Comparison of ENCODE assay signal across 12 cellular contexts in the genomic region with DNA sequence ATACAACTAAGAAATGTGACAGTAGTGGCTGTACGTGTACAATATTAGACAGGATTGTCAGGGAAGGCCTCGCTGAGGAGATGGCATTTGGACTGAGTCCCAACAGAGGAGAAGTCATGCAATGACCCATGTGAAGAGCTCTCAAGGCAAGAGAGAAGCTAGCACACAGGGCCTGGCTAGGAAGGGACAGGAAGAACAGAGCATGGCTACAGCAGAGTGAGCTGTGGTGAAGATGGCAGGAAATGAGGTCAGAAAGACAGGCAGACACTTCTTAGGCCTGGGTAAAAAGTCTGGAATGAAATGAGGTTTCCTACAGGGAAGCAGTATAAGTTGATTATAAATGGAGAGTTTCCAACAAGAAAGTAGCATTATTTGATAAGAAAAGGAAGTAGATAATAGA. TPM values are rescaled to one million over a fixed set of nuclear protein-coding genes. Genes with fewer than 3 reads are reported as not detected.
DNase-seq lines count a peak whose midpoint lies in the region; ATAC-seq and TF ChIP-seq lines count a peak whose summit lies in the region.
"Had no signal": no experiment of that assay in that cellular context is flagged by ENCODE, and none has a peak within 500 bp of the region (broad histone marks: within the 10 kb centered on the region; RNA-seq: fewer than 3 reads in every experiment).

No MANE protein-coding gene starts in this region.

- H3K27me3 ChIP-seq in brain microvascular endothelial cell (replicated peaks): no peaks in the 10 kb centered on the region
- no peaks in the 10 kb centered on the region for H3K27me3 ChIP-seq in skeletal muscle satellite cell (ENCODE audit: control insufficient read depth, insufficient read depth, low read length)
- H3K27me3 ChIP-seq: gastrocnemius medialis had no signal

- H3K4me3 Mint-ChIP-seq in activated T-cell treated with anti-CD3 and anti-CD28 coated beads, Interleukin-2, amount 50 U/mL, for 24 hours: no peak overlapping the region
- H3K4me3 Mint-ChIP-seq in activated T-cell treated with anti-CD3 and anti-CD28 coated beads, Interleukin-2, amount 50 U/mL, for 4 hours: no peak overlapping the region
- H3K4me3 Mint-ChIP-seq: B cell; stimulated activated naive B cell treated with anti-CD40 and anti-IgM and Interleukin-4, amounts not matched to agents 10 μg/mL and 1 μg/mL and 100 μg/mL, for 72 hours had no signal

- H3K36me3 Mint-ChIP-seq in activated T-cell treated with anti-CD3 and anti-CD28 coated beads, Interleukin-2, amount 50 U/mL, for 24 hours (ENCODE audit: low read depth): peaks cover 1% of the 10 kb centered on the region
- peaks cover 5% of the 10 kb centered on the region for H3K36me3 Mint-ChIP-seq in activated T-cell treated with anti-CD3 and anti-CD28 coated beads, Interleukin-2, amount 50 U/mL, for 4 hours (ENCODE audit: insufficient read depth)

- no peaks in the 10 kb centered on the region for H3K9me3 ChIP-seq in skeletal muscle satellite cell (replicated peaks; ENCODE audit: low read length)
- H3K9me3 ChIP-seq: gastrocnemius medialis had no signal

- no peaks in the 10 kb centered on the region for H3K9me3 Mint-ChIP-seq in activated T-cell treated with anti-CD3 and anti-CD28 coated beads, Interleukin-2, amount 50 U/mL, for 24 hours
- no peaks in the 10 kb centered on the region for H3K9me3 Mint-ChIP-seq in activated T-cell treated with anti-CD3 and anti-CD28 coated beads, Interleukin-2, amount 50 U/mL, for 4 hours
- H3K9me3 Mint-ChIP-seq: stimulated activated naive B cell treated with anti-CD40 and anti-IgM and Interleukin-4, amounts not matched to agents 10 μg/mL and 1 μg/mL and 100 μg/mL, for 72 hours had no signal

- in situ Hi-C loops in brain microvascular endothelial cell (cut with HindIII; ENCODE audit: low pct_ligation_motif_present, low sequenced_read_pairs): no loop called here

- H3K4me2 ChIP-seq in skeletal muscle satellite cell (ENCODE audit: low read length): no peak overlapping the region

- no peak for DNase-seq in activated T-cell treated with anti-CD3 and anti-CD28 coated beads, Interleukin-2, amount 50 U/mL, for 24 hours
- DNase-seq in activated T-cell treated with anti-CD3 and anti-CD28 coated beads, Interleukin-2, amount 50 U/mL, for 4 hours: no peak
- DNase-seq in LHCN-M2 (ENCODE audit: low read depth) (peak; percentile 50), brain microvascular endothelial cell (no peak), lower leg skin (ENCODE audit: low spot score in 2 of 2) (no peak), NCI-H748 treated with DMSO at 0.1 percent for 48 hours (lab: John Stamatoyannopoulos, UW) (no peak)
- no peak for DNase-seq in activated T-cell treated with anti-CD3 and anti-CD28 coated beads, Interleukin-2, amount 50 U/mL, for 1 hour
- DNase-seq: gastrocnemius medialis; nucleus accumbens; stimulated activated naive B cell treated with anti-CD40 and anti-IgM and Interleukin-4, amounts not matched to agents 10 μg/mL and 1 μg/mL and 100 μg/mL, for 72 hours had no signal

- H3K9ac ChIP-seq in skeletal muscle satellite cell (ENCODE audit: low read depth, low read length): peak overlapping the region; percentile 68

- peak overlapping the region; percentile 31 for H3K27ac ChIP-seq in brain microvascular endothelial cell
- H3K27ac ChIP-seq: gastrocnemius medialis had no signal

- H3K4me1 Mint-ChIP-seq in activated T-cell treated with anti-CD3 and anti-CD28 coated beads, Interleukin-2, amount 50 U/mL, for 24 hours (ENCODE audit: low read depth): peaks cover 34% of the 10 kb centered on the region
- peaks cover 21% of the 10 kb centered on the region for H3K4me1 Mint-ChIP-seq in activated T-cell treated with anti-CD3 and anti-CD28 coated beads, Interleukin-2, amount 50 U/mL, for 4 hours (ENCODE audit: low read depth)

- H3K4me3 ChIP-seq in brain microvascular endothelial cell (ENCODE audit: low read depth, low read length): no peak overlapping the region
- no peak overlapping the region for H3K4me3 ChIP-seq in skeletal muscle satellite cell (ENCODE audit: low read length)
- H3K4me3 ChIP-seq in lower leg skin (ENCODE audit: low read depth, poor library complexity, severe bottlenecking): no peak overlapping the region
- H3K4me3 ChIP-seq: gastrocnemius medialis had no signal

- H3K27ac Mint-ChIP-seq in activated T-cell treated with anti-CD3 and anti-CD28 coated beads, Interleukin-2, amount 50 U/mL, for 24 hours: peak overlapping the region; percentile 67
- H3K27ac Mint-ChIP-seq: B cell had no signal

- TF ChIP-seq CTCF in brain microvascular endothelial cell (IDR thresholded peaks at IDR 0.05; ENCODE audit: low read depth, low read length, missing control alignments) (no peak), lower leg skin (IDR thresholded peaks at IDR 0.05) (no peak)

- peaks cover 73% of the 10 kb centered on the region for H3K4me1 ChIP-seq in skeletal muscle satellite cell (ENCODE audit: control insufficient read depth, insufficient read depth, low read length)
- H3K4me1 ChIP-seq: gastrocnemius medialis had no signal

- no peaks in the 10 kb centered on the region for H3K27me3 Mint-ChIP-seq in activated T-cell treated with anti-CD3 and anti-CD28 coated beads, Interleukin-2, amount 50 U/mL, for 24 hours
- no peaks in the 10 kb centered on the region for H3K27me3 Mint-ChIP-seq in activated T-cell treated with anti-CD3 and anti-CD28 coated beads, Interleukin-2, amount 50 U/mL, for 4 hours (ENCODE audit: low read depth)
- H3K27me3 Mint-ChIP-seq: B cell; stimulated activated naive B cell treated with anti-CD40 and anti-IgM and Interleukin-4, amounts not matched to agents 10 μg/mL and 1 μg/mL and 100 μg/mL, for 72 hours had no signal

- intact Hi-C loops in lower leg skin (cut with DNase I; ENCODE audit: low total_unique reads): loop anchor here (5.0 kb wide), 1 partner anchor 636 kb away; no protein-coding TSS in a partner anchor

- WGBS in lower leg skin, 2 donors: 74 to 83% methylated on average over 2 of the region's 2 CpGs

- H3K36me3 ChIP-seq in brain microvascular endothelial cell (replicated peaks) (no peaks in the 10 kb centered on the region), skeletal muscle satellite cell (ENCODE audit: insufficient read depth, low read length) (no peaks in the 10 kb centered on the region)
- H3K36me3 ChIP-seq: gastrocnemius medialis had no signal

- no peak for ATAC-seq in activated T-cell treated with anti-CD3 and anti-CD28 coated beads, Interleukin-2, amount 50 U/mL, for 4 hours
- ATAC-seq: gastrocnemius medialis; stimulated activated naive B cell treated with anti-CD40 and anti-IgM and Interleukin-4, amounts not matched to agents 10 μg/mL and 1 μg/mL and 100 μg/mL, for 72 hours had no signal

- no peak for TF ChIP-seq POLR2A in lower leg skin (IDR thresholded peaks at IDR 0.05)

RNA-seq across cellular contexts. Expression of gene LEKR1, which starts 33.2 kb away (rescaled TPM):
- under 1 TPM; 0.30 to 0.68 (median 0.50) TPM for total RNA-seq in activated T-cell treated with anti-CD3 and anti-CD28 coated beads, Interleukin-2, amount 50 U/mL, for 4 hours
- total RNA-seq in LHCN-M2 (2014; rRNA removed) (0.34 and 1.5 TPM in 2 replicates), lower leg skin (1 to 10 TPM in 1 of 4 donors, under 1 TPM in 2, not detected in 1; 0.39 to 2.5 (median 0.89) TPM)
- 0.89 TPM for polyA plus RNA-seq in LHCN-M2 (2012)
- total RNA-seq in skeletal muscle satellite cell (2012; rRNA removed): 0.44 TPM in 1 of 2 replicates, not detected in the other
